In genomic region chr12:6534158-6534913, GRCh38 we compare ENCODE assay signal across 8 cellular contexts. TPM values are rescaled to one million over a fixed set of nuclear protein-coding genes. Genes with fewer than 3 reads are reported as not detected.
A peak's percentile ranks its signal among the peaks of the same experiment; 100 is the strongest.
DNase-seq lines count a peak whose midpoint lies in the region; ATAC-seq, FAIRE-seq and TF ChIP-seq lines count a peak whose summit lies in the region.

Gene GAPDH (plus strand): TSS chr12:6534517. CDS start chr12:6534833, 316 bp downstream.

- no peak; a peak in 1 of 4 replicates for TF ChIP-seq CTCF in H1 (IDR thresholded peaks at IDR 0.05; ENCODE audit: control extremely low read depth in 1 of 3, insufficient read depth in 1 of 3, low read depth in 1 of 3, low read length in 3 of 3)

- H2BK15ac ChIP-seq in H1 (ENCODE audit: low read length), result peak within 1 kb of the TSS; percentile 99; the same call in 1 of the 2 replicates
- H2BK15ac ChIP-seq in mesendoderm (replicated peaks; ENCODE audit: low read depth), result no peak within 1 kb of the TSS

- H3K4me2 ChIP-seq in H1 (ENCODE audit: insufficient read depth in 1 of 2, low read depth in 2 of 2, low read length in 2 of 2) (peak within 1 kb of the TSS; percentile 90 to 91), mesendoderm (ENCODE audit: low read length) (peak within 1 kb of the TSS; percentile 97)

- POLR2A ChIA-PET in H1 (lab: Charles Lee; ENCODE audit: partially characterized antibody), result interaction anchor here (0.5 to 11.4 kb wide), 84 partner anchors 8 to 410 kb away, joined by 3 to 665 read pairs (median 4); partner anchors contain the start of genes C12orf57, CDCA3, CHD4 and COPS7A

- TF ChIP-seq EP300 in H1 (IDR thresholded peaks at IDR 0.05; ENCODE audit: borderline replicate concordance in 1 of 2, low read depth in 2 of 2, low read length in 2 of 2), result peak in 1 of 2 experiments; percentile 7; a peak in 1 of 3 replicates

- peak in 1 of 2 experiments; percentile 85; a peak in 1 of 3 replicates for TF ChIP-seq POLR2A in H1 (IDR thresholded peaks at IDR 0.05; ENCODE audit: control extremely low read depth in 1 of 2, low read depth in 2 of 2, low read length in 2 of 2)

- H4K8ac ChIP-seq in H1 (ENCODE audit: extremely low read depth, insufficient read depth, low read length), result peak within 1 kb of the TSS; percentile 99
- H4K8ac ChIP-seq in mesendoderm (ENCODE audit: low read depth, low read length), result peak within 1 kb of the TSS; percentile 5

- H3K79me2 ChIP-seq in H1 (ENCODE audit: control insufficient read depth in 1 of 2, insufficient read depth in 2 of 2, low read length in 2 of 2) (peaks cover 3 to 28% of the 10 kb centered on the region in 2 experiments; a peak in 3 of 4 replicates), mesendoderm (ENCODE audit: control insufficient read depth, insufficient read depth, low read length) (peaks cover 25% of the 10 kb centered on the region)

- peak within 1 kb of the TSS; percentile 80; the same call in 1 of the 2 replicates for H2BK20ac ChIP-seq in H1 (ENCODE audit: low read length)

- H3K27me3 ChIP-seq in H1 (replicated peaks in 1 of 4; ENCODE audit: control insufficient read depth in 3 of 4, extremely low read depth in 1 of 4, insufficient read depth in 3 of 4, low read length in 3 of 4) (no peaks in the 10 kb centered on the region), mesendoderm (ENCODE audit: insufficient read depth, low read length, poor library complexity) (no peaks in the 10 kb centered on the region)

- H3K4ac ChIP-seq in H1 (replicated peaks; ENCODE audit: insufficient read length, low read depth, low read length) (peak within 1 kb of the TSS; percentile 82), mesendoderm (ENCODE audit: low read depth, low read length) (peak within 1 kb of the TSS; percentile 87)

- peak within 1 kb of the TSS; percentile 97 to 99 (median 98) for H3K9ac ChIP-seq in H1 (replicated peaks in 1 of 4; ENCODE audit: extremely low read depth in 1 of 4, low read depth in 3 of 4, low read length in 3 of 4)
- peak within 1 kb of the TSS; percentile 100 for H3K9ac ChIP-seq in mesendoderm (ENCODE audit: low read length)

- H3K23ac ChIP-seq in H1 (ENCODE audit: insufficient read length), result no peak within 1 kb of the TSS
- H3K23ac ChIP-seq in mesendoderm (ENCODE audit: low read length), result peak within 1 kb of the TSS; percentile 94

- H2BK5ac ChIP-seq in H1 (ENCODE audit: low read depth, low read length) (peak within 1 kb of the TSS; percentile 100), mesendoderm (ENCODE audit: low read length) (peak within 1 kb of the TSS; percentile 99)

- FAIRE-seq in HTR-8/SVneo (lab: Jason Lieb, UNC) (peak; percentile 44), H1 (lab: Jason Lieb, UNC) (no peak)

- no peaks in the 10 kb centered on the region; the same call in 1 of the 2 replicates for H3K79me1 ChIP-seq in H1 (ENCODE audit: low read depth, low read length)
- peaks cover 2% of the 10 kb centered on the region for H3K79me1 ChIP-seq in mesendoderm (ENCODE audit: low read length)

- H3K23me2 ChIP-seq in H1 (ENCODE audit: low read depth, low read length), result peaks cover 16% of the 10 kb centered on the region

- peak; percentile 87 for DNase-seq in COR-L47 (lab: John Stamatoyannopoulos, UW)
- DNase-seq in HTR-8/SVneo (ENCODE audit: insufficient read length, low spot score), result peak; percentile 97
- peak; percentile 98 for DNase-seq in NOMO-1 treated with DMSO at 0.1 percent for 48 hours (lab: John Stamatoyannopoulos, UW; ENCODE audit: unreplicated experiment)
- peak in 2 of 3 experiments; percentile 83 to 84 for DNase-seq in activated CD8-positive, alpha-beta memory T cell treated with anti-CD3 and anti-CD28 coated beads for 48 hours (ENCODE audit: low read depth in 2 of 3, low spot score in 2 of 3)
- DNase-seq in H1 (ENCODE audit: low read depth in 1 of 2, low spot score in 2 of 2), result peak; percentile 87 to 91
- peak; percentile 99 for DNase-seq in mesendoderm
- peak; percentile 81 for DNase-seq in stimulated activated CD8-positive, alpha-beta memory T cell treated with anti-CD3 and anti-CD28 coated beads, Interleukin-15, amount 100 ng/mL, for 24 hours (ENCODE audit: low read depth)

- no peaks in the 10 kb centered on the region for H3K9me3 ChIP-seq in H1 (ENCODE audit: insufficient read depth in 2 of 2, low read depth in 1 of 2, low read length in 1 of 2)

- 1% methylated on average over 48 of the region's 69 CpGs; no CpG with 5 or more reads in 1 of the 2 experiments for WGBS in H1 (ENCODE audit: extremely low coverage in 1 of 2, insufficient coverage in 1 of 2, insufficient read length in 1 of 2, insufficient replicate concordance in 2 of 2, low coverage in 1 of 2, low lambda C conversion rate in 2 of 2, missing lambda C conversion rate in 1 of 2), 2 experiments
- no CpG with 5 or more reads among the region's 69 CpGs for WGBS in mesendoderm (ENCODE audit: extremely low coverage, insufficient coverage, low lambda C conversion rate)

- peak within 1 kb of the TSS; percentile 98 for H2BK12ac ChIP-seq in H1 (ENCODE audit: low read depth, low read length)

- peak within 1 kb of the TSS; percentile 47; the same call in 1 of the 2 replicates for H2AFZ ChIP-seq in H1 (ENCODE audit: low read length)

- H3K56ac ChIP-seq in H1 (replicated peaks; ENCODE audit: insufficient read length, low read depth, low read length) (peak within 1 kb of the TSS; percentile 99), mesendoderm (ENCODE audit: low read length) (peak within 1 kb of the TSS; percentile 100)

- H4K20me1 ChIP-seq in H1 (replicated peaks in 1 of 2; ENCODE audit: control insufficient read depth in 1 of 2, insufficient read depth in 2 of 2, low read length in 2 of 2), result peaks cover 4 to 14% of the 10 kb centered on the region in 2 experiments

- H4K5ac ChIP-seq in H1 (ENCODE audit: insufficient read length, low read depth, low read length) (peak within 1 kb of the TSS; percentile 99), mesendoderm (ENCODE audit: low read length) (no peak within 1 kb of the TSS)

- H3K4me1 ChIP-seq in H1 (replicated peaks in 1 of 4; ENCODE audit: control insufficient read depth in 3 of 4, insufficient read depth in 4 of 4, low read length in 3 of 4), result peaks cover 0 to 19% (median 16%) of the 10 kb centered on the region in 4 experiments; a peak in 6 of 7 replicates
- H3K4me1 ChIP-seq in mesendoderm (ENCODE audit: control insufficient read depth, low read depth, low read length), result peaks cover 15% of the 10 kb centered on the region

- peak within 1 kb of the TSS; percentile 98 for H3K27ac ChIP-seq in H1 (ENCODE audit: low read depth, low read length)
- H3K27ac ChIP-seq in mesendoderm (ENCODE audit: low read depth, low read length), result peak within 1 kb of the TSS; percentile 96

- H3K36me3 ChIP-seq in H1 (ENCODE audit: control insufficient read depth in 2 of 4, insufficient read depth in 4 of 4, low read length in 3 of 4) (peaks cover 38 to 62% (median 46%) of the 10 kb centered on the region in 4 experiments), mesendoderm (ENCODE audit: control insufficient read depth, insufficient read depth, low read length) (peaks cover 38% of the 10 kb centered on the region)

- peak within 1 kb of the TSS; percentile 91 for H2BK120ac ChIP-seq in H1 (replicated peaks; ENCODE audit: low read depth, low read length)
- H2BK120ac ChIP-seq in mesendoderm (ENCODE audit: low read depth, low read length), result peak within 1 kb of the TSS; percentile 83

- ATAC-seq in GM21367 (IDR thresholded peaks at IDR 0.05; ENCODE audit: unreplicated experiment), result peak; percentile 37

- peak within 1 kb of the TSS; percentile 97 for H3K18ac ChIP-seq in H1 (ENCODE audit: extremely low read depth, low read length)
- H3K18ac ChIP-seq in mesendoderm (ENCODE audit: low read length), result peak within 1 kb of the TSS; percentile 85

- H2AK5ac ChIP-seq in H1 (ENCODE audit: low read depth, low read length) (peak within 1 kb of the TSS; percentile 59; the same call in 1 of the 2 replicates), mesendoderm (ENCODE audit: low read length) (peak within 1 kb of the TSS; percentile 69)

- peak within 1 kb of the TSS; percentile 83 to 98 (median 90) for H3K4me3 ChIP-seq in H1 (ENCODE audit: extremely low read depth in 1 of 4, insufficient read depth in 2 of 4, low read depth in 3 of 4, low read length in 4 of 4)
- H3K4me3 ChIP-seq in mesendoderm (ENCODE audit: low read length), result peak within 1 kb of the TSS; percentile 75

- peak within 1 kb of the TSS; percentile 98 for H4K91ac ChIP-seq in H1 (replicated peaks; ENCODE audit: insufficient read length, low read length)

- no peak for TF ChIP-seq RAD21 in H1 (IDR thresholded peaks at IDR 0.05 in 1 of 2, conservative IDR thresholded peaks at IDR 0.05 in 1 of 2; ENCODE audit: low read depth in 2 of 2, low read length in 2 of 2)

- CTCF ChIA-PET in H1 (lab: Charles Lee; ENCODE audit: partially characterized antibody), result interaction anchor here (0.7 to 24.9 kb wide), 4 partner anchors 19 to 335 kb away, joined by 3 to 462 read pairs (median 4); partner anchors contain the start of genes IFFO1 and NOP2

- peak within 1 kb of the TSS; percentile 53 for H3K14ac ChIP-seq in H1 (ENCODE audit: insufficient read length)

TF ChIP-seq in H1, 55 proteins besides CTCF, POLR2A, EP300 and RAD21 (continues in another document):
- no peak for TF ChIP-seq SP2 (IDR thresholded peaks at IDR 0.05; ENCODE audit: low read length)
- TF ChIP-seq BRCA1 (IDR thresholded peaks at IDR 0.05; ENCODE audit: low read depth, low read length), result no peak
- TF ChIP-seq HDAC2 (IDR thresholded peaks at IDR 0.05; ENCODE audit: borderline replicate concordance in 1 of 2, low read depth in 2 of 2, low read length in 2 of 2), result no peak; a peak in 1 of 4 replicates
- no peak for TF ChIP-seq CEBPB (IDR thresholded peaks at IDR 0.05; ENCODE audit: low read depth, low read length)
- TF ChIP-seq TEAD4 (IDR thresholded peaks at IDR 0.05; ENCODE audit: low read depth, low read length), result no peak
- no peak for TF ChIP-seq ZNF274 (IDR thresholded peaks at IDR 0.05; ENCODE audit: borderline replicate concordance, extremely low read depth, low read length)
- TF ChIP-seq RNF2 (IDR thresholded peaks at IDR 0.05; ENCODE audit: borderline replicate concordance, low read depth, low read length, missing control alignments, poor library complexity, severe bottlenecking), result no peak
- TF ChIP-seq SIRT6 (IDR thresholded peaks at IDR 0.05; ENCODE audit: low read length), result no peak
- peak; percentile 35 to 75; a peak in 1 of 4 replicates for TF ChIP-seq SIN3A (conservative IDR thresholded peaks at IDR 0.05 in 1 of 2, IDR thresholded peaks at IDR 0.05 in 1 of 2; ENCODE audit: low read depth in 1 of 2, low read length in 2 of 2)

RNA-seq across cellular contexts. Expression of gene GAPDH, which starts in this region (rescaled TPM):
- total RNA-seq in H1 (2021; fragmentation: NEBNext Ultra II Directional; extraction: Animal tissue kit (Norgen Biotek cat#: 25700)), result 5,175 and 5,215 TPM in 2 replicates
- polyA plus RNA-seq in H1 (2011; rRNA removed), result 15,878 and 16,791 TPM in 2 replicates
- 15,311 TPM for polyA plus RNA-seq in H1 (2011; cell fraction: cytosol; rRNA removed)
- polyA plus RNA-seq in H1 (2011; cell fraction: nucleus; rRNA removed), result 11,358 TPM
- 6,320 to 9,842 TPM (median 9,706 TPM) in 4 replicates for polyA plus RNA-seq in H1 (2012, experiment 1 of 2)
- polyA plus RNA-seq in H1 (2012, experiment 2 of 2), result 9,111 TPM
- polyA plus RNA-seq in H1 (2013, experiment 1 of 2), result 3,841 TPM
- polyA plus RNA-seq in H1 (2013, experiment 2 of 2), result 3,883 TPM
- polyA minus RNA-seq in H1 (2011; rRNA and poly(A)+ RNA removed), result 9,722 and 10,058 TPM in 2 replicates
- polyA minus RNA-seq in H1 (2011; cell fraction: cytosol; rRNA and poly(A)+ RNA removed), result 5,130 TPM
- polyA minus RNA-seq in H1 (2011; cell fraction: nucleus; rRNA and poly(A)+ RNA removed), result 3,036 TPM
- polyA plus RNA-seq in mesendoderm (2013, experiment 1 of 2), result 5,113 TPM
- 5,145 TPM for polyA plus RNA-seq in mesendoderm (2013, experiment 2 of 2)

Comparison
In these comparisons a context has a peak if more than half of its experiments do, and no peak if none do; other contexts are left out.
1. Peak in every context shown above with its lines: DNase-seq, ATAC-seq, H3K4me3 ChIP-seq and H3K27ac ChIP-seq.